In the genomic region with DNA sequence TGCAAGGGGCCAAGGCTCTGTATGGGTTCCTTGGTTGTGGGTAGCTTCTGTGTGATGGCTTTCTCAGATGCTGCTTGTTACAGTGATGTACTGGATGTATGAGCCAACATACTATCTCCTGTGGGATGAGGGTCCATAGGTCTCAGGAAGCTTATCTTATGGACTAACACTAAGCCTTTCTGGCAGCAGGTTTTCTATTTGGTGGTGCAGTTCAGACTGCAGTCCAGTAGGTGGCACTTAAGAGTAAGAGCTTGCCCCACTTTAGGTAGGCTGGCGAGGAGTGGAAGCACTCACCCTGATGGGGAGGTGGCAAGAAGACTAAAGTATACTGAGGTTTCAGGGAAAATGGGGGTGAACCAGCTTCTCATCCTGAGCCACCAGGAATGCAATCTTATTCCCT, we compare ENCODE assay signal across 1 cellular context.
TF ChIP-seq lines count a peak whose summit lies in the region.

No MANE protein-coding gene starts in this region.

TF ChIP-seq in H1, 55 proteins besides CTCF, POLR2A, EP300 and RAD21 (continued from another document):
- no peak for TF ChIP-seq TBP (IDR thresholded peaks at IDR 0.05; ENCODE audit: low read depth, low read length)
- TF ChIP-seq, protein P1, sequence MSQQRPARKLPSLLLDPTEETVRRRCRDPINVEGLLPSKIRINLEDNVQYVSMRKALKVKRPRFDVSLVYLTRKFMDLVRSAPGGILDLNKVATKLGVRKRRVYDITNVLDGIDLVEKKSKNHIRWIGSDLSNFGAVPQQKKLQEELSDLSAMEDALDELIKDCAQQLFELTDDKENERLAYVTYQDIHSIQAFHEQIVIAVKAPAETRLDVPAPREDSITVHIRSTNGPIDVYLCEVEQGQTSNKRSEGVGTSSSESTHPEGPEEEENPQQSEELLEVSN (IDR thresholded peaks at IDR 0.05): no peak
- no peak for TF ChIP-seq SAP30 (IDR thresholded peaks at IDR 0.05; ENCODE audit: insufficient read depth, insufficient replicate concordance, low read length)
- no peak for TF ChIP-seq BCL11A (IDR thresholded peaks at IDR 0.05; ENCODE audit: low read depth in 2 of 2, low read length in 2 of 2)
- TF ChIP-seq TCF12 (IDR thresholded peaks at IDR 0.05; ENCODE audit: low read depth, low read length): no peak
- TF ChIP-seq KDM1A (IDR thresholded peaks at IDR 0.05; ENCODE audit: borderline replicate concordance, low read length): no peak
- TF ChIP-seq SP2 (IDR thresholded peaks at IDR 0.05; ENCODE audit: low read length): no peak
- TF ChIP-seq CHD2 (IDR thresholded peaks at IDR 0.05; ENCODE audit: low read length): no peak
- no peak for TF ChIP-seq MAFK (IDR thresholded peaks at IDR 0.05; ENCODE audit: low read depth, low read length)
TF ChIP-seq in H1: peak in this region for 0.
